In the genomic region with DNA sequence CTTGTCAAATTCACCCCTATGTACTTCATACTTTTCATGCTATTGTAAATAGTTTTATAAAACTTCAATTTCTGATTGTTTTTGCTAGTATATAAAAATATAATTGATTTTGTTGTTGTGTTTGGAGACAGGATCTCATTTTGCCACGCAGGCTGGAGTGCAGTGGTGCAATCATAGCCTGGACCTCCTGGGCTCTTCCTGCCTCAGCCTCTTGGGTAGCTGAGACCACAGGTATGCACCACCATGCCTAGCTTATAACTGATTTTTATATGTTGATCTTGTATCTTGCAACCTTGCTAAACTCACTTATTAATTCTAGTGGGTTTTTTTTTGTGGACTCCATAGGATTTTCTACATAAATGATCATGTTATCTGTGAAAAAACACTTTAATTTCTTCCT, we compare ENCODE assay signal across 33 cellular contexts. TPM values are rescaled to one million over a fixed set of nuclear protein-coding genes. Genes with fewer than 3 reads are reported as not detected.
DNase-seq lines count a peak whose midpoint lies in the region; ATAC-seq, FAIRE-seq and TF ChIP-seq lines count a peak whose summit lies in the region.
"Had no signal": no experiment of that assay in that cellular context is flagged by ENCODE, and none has a peak within 500 bp of the region (broad histone marks: within the 10 kb centered on the region; RNA-seq: fewer than 3 reads in every experiment).

No MANE protein-coding gene starts in this region.

- H3F3A ChIP-seq in SK-N-SH (replicated peaks; ENCODE audit: insufficient read depth): no peaks in the 10 kb centered on the region

- H3K23ac ChIP-seq in trophoblast cell (ENCODE audit: low read length): no peak overlapping the region

- no peak overlapping the region for H2AK5ac ChIP-seq in trophoblast cell (ENCODE audit: low read length)

- no peak overlapping the region for H4K91ac ChIP-seq in trophoblast cell (ENCODE audit: low read depth, low read length)

- POLR2A ChIA-PET in SK-N-SH (lab: Yijun Ruan, JAX): no interaction called here

- no peak for FAIRE-seq in astrocyte (lab: Jason Lieb, UNC)
- FAIRE-seq: small intestine had no signal

- H3K9me2 ChIP-seq in SK-N-SH: no peaks in the 10 kb centered on the region

- WGBS in SK-N-SH (ENCODE audit: low lambda C conversion rate): 84% methylated on average over 1 of the region's 1 CpG
- no CpG with 5 or more reads among the region's 1 CpG for WGBS in trophoblast cell (ENCODE audit: extremely low coverage, insufficient coverage, insufficient read length)

- H3K4me2 ChIP-seq in SK-N-SH (no peak overlapping the region), astrocyte (ENCODE audit: low read length) (peak overlapping the region; percentile 58), trophoblast cell (ENCODE audit: low read length) (no peak overlapping the region)

- H3K36me3 ChIP-seq in SK-N-SH (replicated peaks in 1 of 2; ENCODE audit: control insufficient read depth in 1 of 2, insufficient read depth in 2 of 2, low read length in 1 of 2) (no peaks in the 10 kb centered on the region), astrocyte (ENCODE audit: insufficient read depth, low read length) (no peaks in the 10 kb centered on the region), thoracic aorta (no peaks in the 10 kb centered on the region), trophoblast cell (ENCODE audit: control insufficient read depth in 1 of 2, insufficient read depth in 2 of 2, low read length in 2 of 2) (no peaks in the 10 kb centered on the region)
- H3K36me3 ChIP-seq: neutrophil, SJSA1, vagina had no signal

- H2BK5ac ChIP-seq in trophoblast cell (ENCODE audit: low read depth, low read length, poor library complexity): no peak overlapping the region

- H3K79me1 ChIP-seq in trophoblast cell (ENCODE audit: low read length): no peaks in the 10 kb centered on the region

- ATAC-seq in SK-N-SH treated with all-trans-retinoic acid at 6 μM for 48 hours (0 out of 3 replicates have a peak, but pooled peaks have one; percentile 27), thoracic aorta (ENCODE audit: insufficient number of reproducible peaks, low FRiP score, low read depth) (no peak), HG03521 (IDR thresholded peaks at IDR 0.05; ENCODE audit: unreplicated experiment) (no peak)
- ATAC-seq: body of pancreas had no signal

- no peak overlapping the region for H3K14ac ChIP-seq in trophoblast cell (ENCODE audit: low read length)

- no peak overlapping the region for H3K4ac ChIP-seq in trophoblast cell (ENCODE audit: low read depth, low read length)

- TF ChIP-seq RAD21 in SK-N-SH (IDR thresholded peaks at IDR 0.05; ENCODE audit: low read length): no peak

- H3K4me3 ChIP-seq in SK-N-SH (ENCODE audit: low read depth in 2 of 2, low read length in 1 of 2) (no peak overlapping the region), astrocyte (ENCODE audit: insufficient read depth, low read depth, low read length) (no peak overlapping the region), thoracic aorta (no peak overlapping the region), trophoblast cell (ENCODE audit: low read depth, low read length) (no peak overlapping the region)
- H3K4me3 ChIP-seq: body of pancreas, SJSA1, vagina had no signal

- CTCF ChIA-PET in SK-N-SH (lab: Yijun Ruan, JAX): interaction anchor here (1.8 to 3.2 kb wide), 2 partner anchors 23 to 109 kb away, joined by 5 to 14 read pairs; a partner anchor contains a TSS

- H4K8ac ChIP-seq in trophoblast cell (ENCODE audit: low read depth, low read length): no peak overlapping the region

- H3K27me3 Mint-ChIP-seq in astrocyte (ENCODE audit: low read depth, unreplicated experiment) (peaks cover 2% of the 10 kb centered on the region), HFFc6 (ENCODE audit: insufficient read depth) (no peaks in the 10 kb centered on the region)
- H3K27me3 Mint-ChIP-seq: activated CD4-positive, alpha-beta memory T cell treated with anti-CD3 and anti-CD28 coated beads for 36 hours; activated naive CD8-positive, alpha-beta T cell; memory B cell; stimulated activated naive CD8-positive, alpha-beta T cell treated with anti-CD3 and anti-CD28 coated beads, Interleukin-15, Interleukin-2, amounts not matched to agents 100 ng/mL and 50 ng/mL, for 24 hours had no signal

- no peak overlapping the region for H4K12ac ChIP-seq in trophoblast cell (ENCODE audit: low read depth, low read length)

- H3K79me2 ChIP-seq in SK-N-SH (ENCODE audit: insufficient read depth): no peaks in the 10 kb centered on the region
- no peaks in the 10 kb centered on the region for H3K79me2 ChIP-seq in astrocyte (ENCODE audit: insufficient read depth, low read length)
- H3K79me2 ChIP-seq in trophoblast cell (ENCODE audit: control insufficient read depth, insufficient read depth, low read length, poor library complexity): no peaks in the 10 kb centered on the region

- no peak overlapping the region for H3K18ac ChIP-seq in trophoblast cell (ENCODE audit: low read length)

- no peak for DNase-seq in SK-N-SH
- DNase-seq in astrocyte (ENCODE audit: low read depth): peak; percentile 78
- DNase-seq in glomerular visceral epithelial cell (ENCODE audit: extremely low spot score): peak; percentile 57
- no peak for DNase-seq in thoracic aorta (ENCODE audit: low spot score)
- DNase-seq in HFFc6: no peak
- DNase-seq in trophoblast cell: no peak
- DNase-seq: activated CD4-positive, alpha-beta memory T cell treated with anti-CD3 and anti-CD28 coated beads for 36 hours; activated CD4-positive, CD25-positive, alpha-beta regulatory T cell treated with anti-CD3 and anti-CD28 coated beads, Interleukin-2, amount 50 U/mL, for 72 hours; activated CD8-positive, alpha-beta memory T cell treated with anti-CD3 and anti-CD28 coated beads, Interleukin-2, amount 50 U/mL, for 48 hours; body of pancreas; CD8-positive, alpha-beta memory T cell; DMS 273 treated with DMSO at 0.1 percent for 48 hours; effector CD8-positive, alpha-beta T cell; foreskin fibroblast; HCEC 1CT; KBM-7; left colon; NCI-H1436; NCI-H2081 treated with DMSO at 0.1 percent for 48 hours; NCI-H82; small intestine had no signal

- TF ChIP-seq EP300 in SK-N-SH (IDR thresholded peaks at IDR 0.05; ENCODE audit: borderline replicate concordance in 1 of 2, low read depth in 1 of 2, low read length in 1 of 2): no peak

- H3K27me3 ChIP-seq in SK-N-SH (ENCODE audit: insufficient read depth) (no peaks in the 10 kb centered on the region), astrocyte (ENCODE audit: insufficient read depth, low read length) (no peaks in the 10 kb centered on the region), thoracic aorta (replicated peaks; ENCODE audit: insufficient read depth) (no peaks in the 10 kb centered on the region), trophoblast cell (ENCODE audit: insufficient read depth, low read length) (no peaks in the 10 kb centered on the region)
- H3K27me3 ChIP-seq: body of pancreas, neutrophil, SJSA1, vagina had no signal

- no peak overlapping the region for H2BK120ac ChIP-seq in trophoblast cell (ENCODE audit: insufficient read depth, low read length, poor library complexity)

- no peak overlapping the region for H3K27ac ChIP-seq in SK-N-SH (ENCODE audit: low read depth in 2 of 2, low read length in 1 of 2)
- H3K27ac ChIP-seq in astrocyte (ENCODE audit: low read depth, low read length): peak overlapping the region; percentile 74
- H3K27ac ChIP-seq in thoracic aorta: peak overlapping the region; percentile 53 to 81
- no peak overlapping the region for H3K27ac ChIP-seq in trophoblast cell (ENCODE audit: low read depth, low read length)
- H3K27ac ChIP-seq: 22Rv1, body of pancreas, epithelial cell of prostate, neutrophil, SJSA1, vagina had no signal

- no peak overlapping the region for H2BK12ac ChIP-seq in trophoblast cell (ENCODE audit: low read length)

- H3K4me3 Mint-ChIP-seq in astrocyte (ENCODE audit: unreplicated experiment): no peak overlapping the region
- H3K4me3 Mint-ChIP-seq in HFFc6: no peak overlapping the region
- H3K4me3 Mint-ChIP-seq: activated CD4-positive, alpha-beta memory T cell treated with anti-CD3 and anti-CD28 coated beads for 36 hours; activated naive CD8-positive, alpha-beta T cell; CD8-positive, alpha-beta memory T cell; memory B cell; stimulated activated naive CD8-positive, alpha-beta T cell treated with anti-CD3 and anti-CD28 coated beads, Interleukin-15, Interleukin-2, amounts not matched to agents 100 ng/mL and 50 ng/mL, for 24 hours; T-helper 1 cell treated with Interleukin-12 subunit alpha and Interleukin-12 subunit beta and Interleukin-4 antibody, amounts not matched to agents 30 μg/mL and 1 μg/mL, for 36 hours had no signal

- H3K9me3 ChIP-seq in SK-N-SH (no peaks in the 10 kb centered on the region), astrocyte (ENCODE audit: insufficient read depth, low read depth, low read length) (no peaks in the 10 kb centered on the region), thoracic aorta (no peaks in the 10 kb centered on the region), trophoblast cell (ENCODE audit: insufficient read depth, low read depth, low read length) (no peaks in the 10 kb centered on the region)
- H3K9me3 ChIP-seq: body of pancreas, neutrophil, SJSA1, vagina had no signal

- H3K36me3 Mint-ChIP-seq in astrocyte (ENCODE audit: low read depth, unreplicated experiment) (no peaks in the 10 kb centered on the region), HFFc6 (ENCODE audit: low read depth) (no peaks in the 10 kb centered on the region)
- H3K36me3 Mint-ChIP-seq: activated CD4-positive, alpha-beta memory T cell treated with anti-CD3 and anti-CD28 coated beads for 36 hours; CD8-positive, alpha-beta memory T cell; memory B cell had no signal

- H2AFZ ChIP-seq in SK-N-SH (ENCODE audit: low read depth): no peak overlapping the region
- no peak overlapping the region for H2AFZ ChIP-seq in astrocyte (ENCODE audit: low read depth, low read length)
- no peak overlapping the region for H2AFZ ChIP-seq in trophoblast cell (ENCODE audit: insufficient read depth, low read length, poor library complexity)

- H4K20me1 ChIP-seq in SK-N-SH (ENCODE audit: insufficient read depth) (no peaks in the 10 kb centered on the region), astrocyte (ENCODE audit: insufficient read depth, low read length) (no peaks in the 10 kb centered on the region)

- TF ChIP-seq CTCF in SK-N-SH (IDR thresholded peaks at IDR 0.05) (no peak), astrocyte (IDR thresholded peaks at IDR 0.05; ENCODE audit: insufficient read depth, low read depth, low read length) (no peak), thoracic aorta (IDR thresholded peaks at IDR 0.05) (no peak), HFFc6 (IDR thresholded peaks at IDR 0.05) (no peak)

- no peaks in the 10 kb centered on the region for H3K9me3 Mint-ChIP-seq in astrocyte (ENCODE audit: unreplicated experiment)
- H3K9me3 Mint-ChIP-seq in HFFc6: no peaks in the 10 kb centered on the region
- H3K9me3 Mint-ChIP-seq: activated CD4-positive, alpha-beta memory T cell treated with anti-CD3 and anti-CD28 coated beads for 36 hours; activated T-helper 2 cell treated with anti-CD3 and anti-CD28 coated beads, Interferon-gamma antibody, Interleukin-2, Interleukin-4, amounts not matched to agents 10 μg/mL and 5 μg/mL and 100 μg/mL, durations not matched to agents 14 hours and 24 hours and 36 hours; CD8-positive, alpha-beta memory T cell; memory B cell; stimulated activated naive CD8-positive, alpha-beta T cell treated with anti-CD3 and anti-CD28 coated beads, Interleukin-15, Interleukin-2, amounts not matched to agents 100 ng/mL and 50 ng/mL, for 24 hours; T-helper 1 cell treated with Interleukin-12 subunit alpha and Interleukin-12 subunit beta and Interleukin-4 antibody, amounts not matched to agents 30 μg/mL and 1 μg/mL, for 36 hours had no signal

- 0 out of 4 replicates have a peak, but pooled peaks cover 0 to 8% of the 10 kb centered on the region in 2 experiments for H3K4me1 ChIP-seq in SK-N-SH (ENCODE audit: control insufficient read depth in 1 of 2, insufficient read depth in 2 of 2, low read depth in 1 of 2, low read length in 1 of 2)
- peaks cover 14% of the 10 kb centered on the region for H3K4me1 ChIP-seq in astrocyte (ENCODE audit: insufficient read depth, low read length)
- H3K4me1 ChIP-seq in thoracic aorta (ENCODE audit: control insufficient read depth in 1 of 2, low read depth in 2 of 2): peaks cover 10 to 43% of the 10 kb centered on the region in 2 donors
- no peaks in the 10 kb centered on the region for H3K4me1 ChIP-seq in trophoblast cell (ENCODE audit: control insufficient read depth in 1 of 2, insufficient read depth in 2 of 2, low read length in 2 of 2)
- H3K4me1 ChIP-seq: SJSA1, vagina had no signal

- H3K4me1 Mint-ChIP-seq in astrocyte (ENCODE audit: low read depth, unreplicated experiment) (peaks cover 7% of the 10 kb centered on the region), HFFc6 (ENCODE audit: low read depth) (peaks cover 9% of the 10 kb centered on the region; the same call in 1 of the 2 replicates)
- H3K4me1 Mint-ChIP-seq: CD8-positive, alpha-beta memory T cell; memory B cell had no signal

- H3K27ac Mint-ChIP-seq in astrocyte (ENCODE audit: unreplicated experiment) (peak overlapping the region; percentile 47), HFFc6 (no peak overlapping the region)
- H3K27ac Mint-ChIP-seq: activated CD4-positive, alpha-beta memory T cell treated with anti-CD3 and anti-CD28 coated beads for 36 hours; activated naive CD8-positive, alpha-beta T cell; activated T-helper 2 cell treated with anti-CD3 and anti-CD28 coated beads, Interferon-gamma antibody, Interleukin-2, Interleukin-4, amounts not matched to agents 10 μg/mL and 5 μg/mL and 100 μg/mL, durations not matched to agents 14 hours and 24 hours and 36 hours; CD8-positive, alpha-beta memory T cell; memory B cell; stimulated activated naive CD8-positive, alpha-beta T cell treated with anti-CD3 and anti-CD28 coated beads, Interleukin-15, Interleukin-2, amounts not matched to agents 100 ng/mL and 50 ng/mL, for 24 hours; T-helper 1 cell treated with Interleukin-12 subunit alpha and Interleukin-12 subunit beta and Interleukin-4 antibody, amounts not matched to agents 30 μg/mL and 1 μg/mL, for 36 hours had no signal

- H3K9ac ChIP-seq in SK-N-SH (no peak overlapping the region), astrocyte (ENCODE audit: low read length) (peak overlapping the region; percentile 58), trophoblast cell (ENCODE audit: low read length) (no peak overlapping the region)

RNA-seq across cellular contexts. Expression of a gene that starts 23.5 kb away (rescaled TPM):
- polyA plus RNA-seq in SK-N-SH (2012; rRNA removed): 309 and 319 TPM in 2 replicates
- 231 and 288 TPM in 2 replicates for polyA plus RNA-seq in SK-N-SH (2012; cell fraction: cytosol; rRNA removed)
- 116 and 117 TPM in 2 replicates for polyA plus RNA-seq in SK-N-SH (2012; cell fraction: nucleus; rRNA removed)
- total RNA-seq in astrocyte: 224 and 237 TPM in 2 replicates
- total RNA-seq in thoracic aorta: 100 to 1,000 TPM; 168 to 175 TPM
- 100 to 1,000 TPM; 257 to 366 (median 308) TPM for total RNA-seq in HFFc6 (2021; fragmentation: NEBNext Ultra II Directional; extraction: Animal tissue kit (Norgen Biotek cat#: 25700))
- 232 and 239 TPM in 2 replicates for polyA plus RNA-seq in trophoblast cell (2013)

RNA-seq across cellular contexts. Expression of a gene that starts 26.2 kb away (rescaled TPM):
- 12.8 and 17.3 TPM in 2 replicates for polyA plus RNA-seq in SK-N-SH (2012; rRNA removed)
- 10.6 and 10.9 TPM in 2 replicates for polyA plus RNA-seq in SK-N-SH (2012; cell fraction: cytosol; rRNA removed)
- 24.9 and 25.3 TPM in 2 replicates for polyA plus RNA-seq in SK-N-SH (2012; cell fraction: nucleus; rRNA removed)
- total RNA-seq in astrocyte (35.1 and 38.3 TPM in 2 replicates), thoracic aorta (10 to 100 TPM; 24.4 to 82.1 TPM)
- total RNA-seq in HFFc6 (2021; fragmentation: NEBNext Ultra II Directional; extraction: Animal tissue kit (Norgen Biotek cat#: 25700)): 10 to 100 TPM; 23.6 to 32.1 (median 29.8) TPM
- polyA plus RNA-seq in trophoblast cell (2013): 15.4 and 15.8 TPM in 2 replicates

Comparison
In these comparisons a context has a peak if more than half of its experiments do, and no peak if none do; other contexts are left out.
1. DNase-seq: peak in astrocyte (single experiment) and glomerular visceral epithelial cell (single experiment); none in SK-N-SH (single experiment), thoracic aorta (single experiment), HFFc6 (single experiment) and trophoblast cell (0 of 2).
2. H3K27ac ChIP-seq: peak in astrocyte (single experiment) and thoracic aorta (2 of 2); none in SK-N-SH (0 of 2) and trophoblast cell (single experiment).